ENCODE assay signal across 12 cellular contexts in genomic region chr13:30255696-30256095, GRCh38. TPM values are rescaled to one million over a fixed set of nuclear protein-coding genes. Genes with fewer than 3 reads are reported as not detected.
A peak's percentile ranks its signal among the peaks of the same experiment; 100 is the strongest.
DNase-seq lines count a peak whose midpoint lies in the region; ATAC-seq and TF ChIP-seq lines count a peak whose summit lies in the region.
"Had no signal": no experiment of that assay in that cellular context is flagged by ENCODE, and none has a peak within 500 bp of the region (broad histone marks: within the 10 kb centered on the region; RNA-seq: fewer than 3 reads in every experiment).

No MANE protein-coding gene starts in this region.

- H3K4me2 ChIP-seq in OCI-LY1 (ENCODE audit: low read length) = no peak overlapping the region

- TF ChIP-seq CTCF in OCI-LY1 (IDR thresholded peaks at IDR 0.05; ENCODE audit: low read length) = peak; percentile 22; the same call in 1 of the 2 replicates
- peak in 4 of 6 experiments; percentile 12 to 44 (median 26) for TF ChIP-seq CTCF in esophagus squamous epithelium (IDR thresholded peaks at IDR 0.05)

- ATAC-seq in sciatic nerve = peak; percentile 51

- H3F3A ChIP-seq in OCI-LY1 (ENCODE audit: insufficient read depth, low read length) = no peaks in the 10 kb centered on the region

- H3K9me2 ChIP-seq in OCI-LY1 (ENCODE audit: low read depth, low read length) = no peaks in the 10 kb centered on the region

- no peak for TF ChIP-seq POLR2A in esophagus squamous epithelium (IDR thresholded peaks at IDR 0.05)

- H3K36me3 ChIP-seq in OCI-LY1 (ENCODE audit: insufficient read depth, low read length) = 0 out of 2 replicates have a peak, but pooled peaks cover 6% of the 10 kb centered on the region
- H3K36me3 ChIP-seq in esophagus squamous epithelium = peaks cover 0 to 10% (median 0%) of the 10 kb centered on the region in 3 donors

- WGBS in esophagus squamous epithelium, 2 donors = 84 to 97% methylated on average over 1 of the region's 1 CpG

- no peak overlapping the region for H2AFZ ChIP-seq in OCI-LY1 (ENCODE audit: low read length)

- H3K27me3 ChIP-seq in OCI-LY1 (ENCODE audit: insufficient read depth, low read length) = no peaks in the 10 kb centered on the region
- no peaks in the 10 kb centered on the region for H3K27me3 ChIP-seq in esophagus squamous epithelium

- H4K20me1 ChIP-seq in OCI-LY1 (ENCODE audit: insufficient read depth, low read length) = no peaks in the 10 kb centered on the region

- DNase-seq in ELR (ENCODE audit: low read depth) (peak; percentile 12), esophagus squamous epithelium (lab: John Stamatoyannopoulos, UW) (no peak), sciatic nerve (ENCODE audit: low spot score) (no peak), NOMO-1 treated with DMSO at 0.1 percent for 48 hours (lab: John Stamatoyannopoulos, UW; ENCODE audit: unreplicated experiment) (no peak)
- no peak for DNase-seq in stimulated activated naive CD4-positive, alpha-beta T cell (lab: John Stamatoyannopoulos, UW)
- DNase-seq in stimulated activated CD4-positive, alpha-beta T cell treated with anti-CD3 and anti-CD28 coated beads, Interleukin-4, amount 100 ng/mL, for 1 hour = no peak
- DNase-seq: activated CD4-positive, CD25-positive, alpha-beta regulatory T cell treated with anti-CD3 and anti-CD28 coated beads, Interleukin-2, amount 50 U/mL, for 72 hours; activated naive CD4-positive, alpha-beta T cell treated with anti-CD3 and anti-CD28 coated beads, Interleukin-2, amount 10 ng/mL, durations not matched to agents 7 days and 5 days; endodermal cell; GOT3; islet precursor cell had no signal

- H3K27ac ChIP-seq in OCI-LY1 (ENCODE audit: low read depth, low read length, poor library complexity, severe bottlenecking) (no peak overlapping the region), esophagus squamous epithelium (no peak overlapping the region)

- H3K9me3 ChIP-seq in OCI-LY1 (ENCODE audit: low read length) = no peaks in the 10 kb centered on the region
- no peaks in the 10 kb centered on the region for H3K9me3 ChIP-seq in esophagus squamous epithelium

- intact Hi-C loops in esophagus squamous epithelium (cut with DNase I) = no loop called here
- intact Hi-C loops in sciatic nerve (cut with DNase I) = no loop called here

- H3K4me1 ChIP-seq in OCI-LY1 (ENCODE audit: insufficient read depth, low read length, severe bottlenecking) (peaks cover 16% of the 10 kb centered on the region), esophagus squamous epithelium (no peaks in the 10 kb centered on the region)

- no peak overlapping the region for H3K9ac ChIP-seq in OCI-LY1 (ENCODE audit: low read length)

- H3K4me3 ChIP-seq in OCI-LY1 (ENCODE audit: low read depth, low read length, poor library complexity, severe bottlenecking) (no peak overlapping the region), esophagus squamous epithelium (no peak overlapping the region)

- H3K79me2 ChIP-seq in OCI-LY1 (ENCODE audit: insufficient read depth, low read length) = no peaks in the 10 kb centered on the region

RNA-seq across cellular contexts. Expression of gene KATNAL1, which starts 51.7 kb away (rescaled TPM):
- total RNA-seq in esophagus squamous epithelium (10 to 100 TPM in 1 of 4 donors, 1 to 10 TPM in 3; 1.4 to 13.4 (median 6.2) TPM), sciatic nerve (53.3 TPM)
